ENCODE assay signal across 32 cellular contexts in the genomic region with DNA sequence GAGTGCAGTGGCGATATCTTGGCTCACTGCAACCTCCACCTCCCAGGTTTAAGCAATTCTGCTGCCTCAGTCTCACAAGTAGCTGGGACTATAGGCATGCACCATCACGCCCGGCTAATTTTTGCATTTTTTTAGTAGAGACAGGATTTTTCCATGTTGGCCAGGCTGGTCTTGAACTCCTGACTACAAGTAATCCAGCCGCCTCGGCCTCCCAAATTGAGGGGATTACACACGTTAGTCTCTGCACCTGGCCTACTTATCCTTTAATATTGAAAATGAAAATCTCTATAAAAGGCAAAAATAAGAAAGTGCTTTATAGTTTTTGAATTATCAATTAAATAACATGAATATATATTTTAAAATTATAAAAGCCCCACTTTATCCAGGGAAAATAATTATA.
"Had no signal": no experiment of that assay in that cellular context is flagged by ENCODE, and none has a peak within 500 bp of the region (broad histone marks: within the 10 kb centered on the region; RNA-seq: fewer than 3 reads in every experiment).

No MANE protein-coding gene starts in this region.

- H3K27ac ChIP-seq: adrenal gland, ascending aorta, body of pancreas, brain microvascular endothelial cell, breast epithelium, cardiac muscle cell had no signal

- H3K4me3 ChIP-seq: adrenal gland, ascending aorta, body of pancreas, breast epithelium, cardiac muscle cell had no signal

- H3K9me3 ChIP-seq: adrenal gland, ascending aorta, body of pancreas, breast epithelium had no signal

- FAIRE-seq: astrocyte, bronchial epithelial cell had no signal

- H3K36me3 ChIP-seq: adrenal gland, ascending aorta, brain microvascular endothelial cell, breast epithelium, cardiac muscle cell had no signal

- H3K4me1 ChIP-seq: adrenal gland, ascending aorta, body of pancreas, breast epithelium had no signal

- DNase-seq: activated effector memory CD4-positive, alpha-beta T cell treated with anti-CD3 and anti-CD28 coated beads, Interleukin-2, amount 50 U/mL, for 16 hours; activated effector memory CD4-positive, alpha-beta T cell treated with Interleukin-2 at 50 U/mL for 16 hours; activated gamma-delta T cell; activated gamma-delta T cell treated with Interleukin-2 at 50 U/mL for 16 hours; activated naive CD4-positive, alpha-beta T cell; activated naive CD4-positive, alpha-beta T cell treated with anti-CD3 and anti-CD28 coated beads for 36 hours; activated naive CD4-positive, alpha-beta T cell treated with anti-CD3 and anti-CD28 coated beads, Interleukin-2, amount 10 ng/mL, durations not matched to agents 7 days and 5 days; activated naive CD4-positive, alpha-beta T cell treated with anti-CD3 and anti-CD28 coated beads, Interleukin-2, amount 50 U/mL, for 16 hours; activated naive CD4-positive, alpha-beta T cell treated with Interleukin-2 at 50 U/mL for 16 hours; activated naive CD8-positive, alpha-beta T cell treated with anti-CD3 and anti-CD28 coated beads for 36 hours; activated naive CD8-positive, alpha-beta T cell treated with anti-CD3 and anti-CD28 coated beads, Interleukin-2, amount 10 ng/mL, durations not matched to agents 7 days and 5 days; activated naive CD8-positive, alpha-beta T cell treated with anti-CD3 and anti-CD28 coated beads, Interleukin-2, amount 50 U/mL, for 24 hours; activated T-cell treated with anti-CD3 and anti-CD28 coated beads, Interleukin-2, amount 50 U/mL, for 1 hour; activated T-cell treated with anti-CD3 and anti-CD28 coated beads, Interleukin-2, amount 50 U/mL, for 24 hours; activated T-cell treated with anti-CD3 and anti-CD28 coated beads, Interleukin-2, amount 50 U/mL, for 4 hours; activated T-cell treated with anti-CD3 and anti-CD28 coated beads, Interleukin-2, amount 50 U/mL, for 48 hours; activated T-cell treated with anti-CD3 and anti-CD28 coated beads, Interleukin-2, amount 50 U/mL, for 72 hours; adrenal gland; amniotic stem cell; amygdala; anterior cingulate cortex; aorta; body of pancreas; brain microvascular endothelial cell; caudate nucleus; central memory CD4-positive, alpha-beta T cell; cerebellar nuclear complex had no signal
